Comparison of ENCODE assay signal across 21 cellular contexts in the genomic region with DNA sequence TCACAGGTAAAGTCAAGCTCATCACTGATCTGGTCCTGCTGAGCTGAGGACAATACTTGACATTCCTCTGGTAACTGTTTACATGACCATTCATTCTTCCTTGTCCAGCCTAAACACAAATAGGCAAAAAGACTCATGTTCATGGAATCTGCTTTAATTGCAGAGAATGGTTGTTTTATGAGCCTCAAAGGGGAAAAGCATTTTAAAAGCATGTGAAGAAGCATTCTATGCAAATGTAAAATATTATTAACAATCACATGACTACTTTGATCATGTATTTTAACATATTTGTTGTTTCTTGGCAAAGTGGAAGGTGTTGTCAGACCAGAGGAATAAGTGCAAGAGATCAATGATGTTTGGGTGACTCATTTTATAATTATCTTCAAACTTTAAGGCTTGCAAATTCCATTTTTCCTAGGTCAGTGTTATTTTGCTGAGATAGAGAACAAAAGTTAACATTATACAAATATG.
A peak's percentile ranks its signal among the peaks of the same experiment; 100 is the strongest.
DNase-seq lines count a peak whose midpoint lies in the region; ATAC-seq lines count a peak whose summit lies in the region.
"Had no signal": no experiment of that assay in that cellular context is flagged by ENCODE, and none has a peak within 500 bp of the region (broad histone marks: within the 10 kb centered on the region; RNA-seq: fewer than 3 reads in every experiment).

No MANE protein-coding gene starts in this region.

- H3K27ac Mint-ChIP-seq in activated naive CD4-positive, alpha-beta T cell treated with anti-CD3 and anti-CD28 coated beads, Interleukin-2, amount 10 ng/mL, durations not matched to agents 7 days and 5 days, result no peak overlapping the region
- H3K27ac Mint-ChIP-seq: activated CD8-positive, alpha-beta memory T cell treated with anti-CD3 and anti-CD28 coated beads, Interleukin-2, amount 10 ng/mL, durations not matched to agents 7 days and 5 days had no signal

- H3K18ac ChIP-seq in mesenchymal stem cell (ENCODE audit: low read depth in 1 of 2, low read length in 2 of 2), result no peak overlapping the region

- H2BK120ac ChIP-seq in mesenchymal stem cell (ENCODE audit: low read depth, low read length), result no peak overlapping the region

- H3K4ac ChIP-seq in mesenchymal stem cell (ENCODE audit: low read depth in 1 of 2, low read length in 2 of 2), result no peak overlapping the region

- no peak overlapping the region for H2BK15ac ChIP-seq in mesenchymal stem cell (ENCODE audit: low read depth, poor library complexity, severe bottlenecking)

- H3K9me3 Mint-ChIP-seq in activated naive CD4-positive, alpha-beta T cell treated with anti-CD3 and anti-CD28 coated beads, Interleukin-2, amount 10 ng/mL, durations not matched to agents 7 days and 5 days, result no peaks in the 10 kb centered on the region

- H4K20me1 ChIP-seq in BLaER1 treated with 17β-estradiol and CSF1 and Interleukin-3, amounts not matched to agents 10 nM and 100 nM, result peaks cover 0 to 94% (median 56%) of the 10 kb centered on the region in 11 experiments; a peak in 14 of 22 replicates

- no peaks in the 10 kb centered on the region for H3K27me3 ChIP-seq in BLaER1 treated with 17β-estradiol and CSF1 and Interleukin-3, amounts not matched to agents 10 nM and 100 nM
- H3K27me3 ChIP-seq in mesenchymal stem cell (ENCODE audit: control insufficient read depth in 1 of 2, insufficient read depth in 1 of 2, low read length in 2 of 2), result no peaks in the 10 kb centered on the region
- H3K27me3 ChIP-seq: upper lobe of left lung had no signal

- no peak overlapping the region for H3K23ac ChIP-seq in mesenchymal stem cell (ENCODE audit: low read length in 2 of 2)

- no peaks in the 10 kb centered on the region for H3K9me3 ChIP-seq in BLaER1 treated with 17β-estradiol and CSF1 and Interleukin-3, amounts not matched to agents 10 nM and 100 nM (replicated peaks in 1 of 11)
- H3K9me3 ChIP-seq in mesenchymal stem cell (ENCODE audit: control insufficient read depth, low read length), result no peaks in the 10 kb centered on the region
- H3K9me3 ChIP-seq: upper lobe of left lung had no signal

- H3K79me1 ChIP-seq in mesenchymal stem cell (replicated peaks; ENCODE audit: low read length, poor library complexity, severe bottlenecking), result no peaks in the 10 kb centered on the region

- H3K14ac ChIP-seq in mesenchymal stem cell (ENCODE audit: low read length in 2 of 2), result no peak overlapping the region

- DNase-seq in LoVo (ENCODE audit: low spot score) (peak; percentile 39), dedifferentiated amniotic fluid mesenchymal stem cell (ENCODE audit: extremely low spot score) (peak; percentile 50), mesenchymal stem cell (peak; percentile 72), left colon (no peak), AG08396 (ENCODE audit: low spot score) (no peak)
- DNase-seq in activated naive CD4-positive, alpha-beta T cell treated with anti-CD3 and anti-CD28 coated beads, Interleukin-2, amount 10 ng/mL, durations not matched to agents 7 days and 5 days, result no peak
- no peak for DNase-seq in stimulated activated CD4-positive, alpha-beta T cell treated with anti-CD3 and anti-CD28 coated beads, Interleukin-4, amount 100 ng/mL, for 24 hours
- DNase-seq: activated CD8-positive, alpha-beta memory T cell treated with anti-CD3 and anti-CD28 coated beads, Interleukin-2, amount 10 ng/mL, durations not matched to agents 7 days and 5 days; activated naive CD4-positive, alpha-beta T cell; C1 segment of cervical spinal cord; effector memory CD4-positive, alpha-beta T cell; kidney; NCI-H1436 treated with DMSO at 0.1 percent for 48 hours; NCI-H510A; stimulated activated naive CD4-positive, alpha-beta T cell treated with Interleukin-2 at 50 U/mL for 16 hours; upper lobe of left lung; WERI-Rb-1 had no signal

- H2BK5ac ChIP-seq in mesenchymal stem cell (ENCODE audit: low read depth, low read length, poor library complexity, severe bottlenecking), result no peak overlapping the region

- CTCF ChIA-PET in activated naive CD4-positive, alpha-beta T cell treated with anti-CD3 and anti-CD28 coated beads, Interleukin-2, amount 10 ng/mL, durations not matched to agents 7 days and 5 days (lab: Charles Lee), result no interaction called here

- H3K4me1 Mint-ChIP-seq in activated naive CD4-positive, alpha-beta T cell treated with anti-CD3 and anti-CD28 coated beads, Interleukin-2, amount 10 ng/mL, durations not matched to agents 7 days and 5 days, result peaks cover 7% of the 10 kb centered on the region
- H3K4me1 Mint-ChIP-seq: activated CD8-positive, alpha-beta memory T cell treated with anti-CD3 and anti-CD28 coated beads, Interleukin-2, amount 10 ng/mL, durations not matched to agents 7 days and 5 days had no signal

- H3K4me1 ChIP-seq in BLaER1 treated with 17β-estradiol and CSF1 and Interleukin-3, amounts not matched to agents 10 nM and 100 nM, result peaks cover 44 to 100% (median 91%) of the 10 kb centered on the region in 10 experiments
- peaks cover 5% of the 10 kb centered on the region for H3K4me1 ChIP-seq in mesenchymal stem cell (ENCODE audit: control insufficient read depth, insufficient read depth, low read depth, low read length)
- H3K4me1 ChIP-seq: parathyroid adenoma had no signal

- H4K91ac ChIP-seq in mesenchymal stem cell (ENCODE audit: low read length), result no peak overlapping the region

- intact Hi-C loops in left colon (cut with DNase I, micrococcal nuclease), result no loop called here

- no peak overlapping the region for H3K9ac ChIP-seq in BLaER1 treated with 17β-estradiol and CSF1 and Interleukin-3, amounts not matched to agents 10 nM and 100 nM
- H3K9ac ChIP-seq in mesenchymal stem cell (ENCODE audit: low read length), result peak overlapping the region; percentile 37
- H3K9ac ChIP-seq: KMS-11, parathyroid adenoma had no signal

- no peak for ATAC-seq in left colon
- ATAC-seq: activated CD8-positive, alpha-beta memory T cell treated with anti-CD3 and anti-CD28 coated beads, Interleukin-2, amount 10 ng/mL, durations not matched to agents 7 days and 5 days had no signal

- H3K4me3 Mint-ChIP-seq in activated naive CD4-positive, alpha-beta T cell treated with anti-CD3 and anti-CD28 coated beads, Interleukin-2, amount 10 ng/mL, durations not matched to agents 7 days and 5 days, result no peak overlapping the region
- H3K4me3 Mint-ChIP-seq: activated CD8-positive, alpha-beta memory T cell treated with anti-CD3 and anti-CD28 coated beads, Interleukin-2, amount 10 ng/mL, durations not matched to agents 7 days and 5 days had no signal

- no peak overlapping the region for H2AFZ ChIP-seq in mesenchymal stem cell (ENCODE audit: low read depth, low read length)
- H2AFZ ChIP-seq: parathyroid adenoma had no signal

- H3K27me3 Mint-ChIP-seq in activated naive CD4-positive, alpha-beta T cell treated with anti-CD3 and anti-CD28 coated beads, Interleukin-2, amount 10 ng/mL, durations not matched to agents 7 days and 5 days, result no peaks in the 10 kb centered on the region
- H3K27me3 Mint-ChIP-seq: activated CD8-positive, alpha-beta memory T cell treated with anti-CD3 and anti-CD28 coated beads, Interleukin-2, amount 10 ng/mL, durations not matched to agents 7 days and 5 days had no signal

- H2BK12ac ChIP-seq in mesenchymal stem cell (ENCODE audit: low read length in 2 of 2), result no peak overlapping the region

- no peak overlapping the region for H4K8ac ChIP-seq in mesenchymal stem cell (ENCODE audit: low read length)

- peak overlapping the region in 7 of 11 experiments; percentile 8 to 94 (median 91); a peak in 6 of 22 replicates for H3K4me2 ChIP-seq in BLaER1 treated with 17β-estradiol and CSF1 and Interleukin-3, amounts not matched to agents 10 nM and 100 nM
- no peak overlapping the region for H3K4me2 ChIP-seq in mesenchymal stem cell (ENCODE audit: low read length, poor library complexity, severe bottlenecking)
- H3K4me2 ChIP-seq: KMS-11 had no signal

- no peak overlapping the region for H3K27ac ChIP-seq in BLaER1 treated with 17β-estradiol and CSF1 and Interleukin-3, amounts not matched to agents 10 nM and 100 nM
- peak overlapping the region; percentile 65 for H3K27ac ChIP-seq in mesenchymal stem cell (ENCODE audit: low read length, poor library complexity, severe bottlenecking)
- H3K27ac ChIP-seq: cardiac muscle cell, KMS-11, parathyroid adenoma, upper lobe of left lung, WERI-Rb-1 had no signal

- H3K36me3 ChIP-seq in BLaER1 treated with 17β-estradiol and CSF1 and Interleukin-3, amounts not matched to agents 10 nM and 100 nM, result peaks cover 0 to 59% (median 41%) of the 10 kb centered on the region in 11 experiments; a peak in 17 of 22 replicates
- no peaks in the 10 kb centered on the region for H3K36me3 ChIP-seq in mesenchymal stem cell (ENCODE audit: control insufficient read depth in 1 of 2, insufficient read depth in 2 of 2, low read depth in 1 of 2, low read length in 2 of 2)
- H3K36me3 ChIP-seq: cardiac muscle cell, upper lobe of left lung, WERI-Rb-1 had no signal

- H2AK5ac ChIP-seq in mesenchymal stem cell (ENCODE audit: low read length, severe bottlenecking), result no peak overlapping the region

- peaks cover 10% of the 10 kb centered on the region for H3K36me3 Mint-ChIP-seq in activated naive CD4-positive, alpha-beta T cell treated with anti-CD3 and anti-CD28 coated beads, Interleukin-2, amount 10 ng/mL, durations not matched to agents 7 days and 5 days

- no peak overlapping the region for H3K4me3 ChIP-seq in BLaER1 treated with 17β-estradiol and CSF1 and Interleukin-3, amounts not matched to agents 10 nM and 100 nM
- no peak overlapping the region for H3K4me3 ChIP-seq in mesenchymal stem cell (ENCODE audit: insufficient read depth in 1 of 2, low read depth in 1 of 2, low read length in 2 of 2)
- H3K4me3 ChIP-seq: cardiac muscle cell, upper lobe of left lung had no signal

Comparison
In these comparisons a context has a peak if more than half of its experiments do, and no peak if none do; other contexts are left out.
1. DNase-seq: peak in LoVo (single experiment), dedifferentiated amniotic fluid mesenchymal stem cell (single experiment) and mesenchymal stem cell (single experiment); none in activated naive CD4-positive, alpha-beta T cell treated with anti-CD3 and anti-CD28 coated beads, Interleukin-2, amount 10 ng/mL, durations not matched to agents 7 days and 5 days (single experiment), stimulated activated CD4-positive, alpha-beta T cell treated with anti-CD3 and anti-CD28 coated beads, Interleukin-4, amount 100 ng/mL, for 24 hours (single experiment), left colon (0 of 2) and AG08396 (single experiment).